7 cellular contexts compared by ENCODE assay signal in the genomic region with DNA sequence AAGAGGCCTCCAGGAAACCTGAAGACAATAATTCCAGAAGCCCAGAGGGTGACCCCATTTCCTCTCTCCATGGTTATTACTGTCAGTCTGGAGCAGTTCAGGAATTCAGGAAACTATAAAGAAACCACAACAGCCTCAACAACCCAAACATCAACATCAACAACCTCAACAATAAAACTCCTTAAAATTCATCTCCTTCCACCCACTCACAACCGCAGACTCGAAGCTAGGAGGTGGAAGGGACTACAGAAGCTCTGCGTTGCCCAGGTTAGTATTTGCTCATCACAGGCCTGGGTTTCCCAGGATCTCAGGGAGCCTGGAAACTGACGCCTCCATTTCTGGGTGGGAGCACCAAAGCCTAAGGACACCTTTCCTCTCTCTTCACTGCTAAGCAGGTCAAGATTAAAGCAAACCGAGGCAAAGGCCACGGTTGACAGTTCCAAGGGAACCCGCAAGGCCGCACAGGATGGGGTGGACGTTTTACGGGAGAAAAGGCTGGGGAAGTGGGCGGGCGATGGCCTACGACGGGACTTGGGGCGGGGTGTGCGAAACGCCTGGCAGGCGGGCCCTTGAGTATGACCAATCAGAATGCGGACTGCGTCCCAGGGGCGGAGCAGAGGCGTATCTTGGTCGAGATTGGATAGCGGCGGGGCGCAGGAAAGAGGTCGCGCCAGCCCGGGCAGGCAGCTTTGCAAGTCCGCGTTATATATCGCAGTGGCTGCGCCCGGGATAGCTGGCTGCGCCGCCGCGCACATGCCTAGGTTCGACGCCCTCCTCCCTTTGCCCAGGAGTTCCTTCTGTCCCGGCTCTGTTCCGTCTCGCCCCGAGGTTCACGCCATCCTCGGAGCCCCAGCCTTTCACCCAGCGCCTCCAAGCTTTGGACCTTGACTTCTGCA.
DNase-seq lines count a peak whose midpoint lies in the region; ATAC-seq lines count a peak whose summit lies in the region.

A gene with protein sequence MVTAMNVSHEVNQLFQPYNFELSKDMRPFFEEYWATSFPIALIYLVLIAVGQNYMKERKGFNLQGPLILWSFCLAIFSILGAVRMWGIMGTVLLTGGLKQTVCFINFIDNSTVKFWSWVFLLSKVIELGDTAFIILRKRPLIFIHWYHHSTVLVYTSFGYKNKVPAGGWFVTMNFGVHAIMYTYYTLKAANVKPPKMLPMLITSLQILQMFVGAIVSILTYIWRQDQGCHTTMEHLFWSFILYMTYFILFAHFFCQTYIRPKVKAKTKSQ (plus strand): TSS at position 654 of the 896 bp plus-strand sequence. CDS start 250 bp downstream, outside the sequence.

- ATAC-seq in GM18867 (IDR thresholded peaks at IDR 0.05; ENCODE audit: unreplicated experiment), result peak; percentile 95
- ATAC-seq in HG03103 (IDR thresholded peaks at IDR 0.05; ENCODE audit: low read depth, unreplicated experiment), result peak; percentile 91

- peak; percentile 83 for DNase-seq in NCI-H526 treated with DMSO at 0.1 percent for 48 hours (lab: John Stamatoyannopoulos, UW)
- DNase-seq in activated CD8-positive, alpha-beta memory T cell treated with anti-CD3 and anti-CD28 coated beads for 4 hours (ENCODE audit: low read depth in 2 of 2), result peak; percentile 59 to 61
- DNase-seq in effector CD8-positive, alpha-beta T cell (lab: John Stamatoyannopoulos, UW), result peak; percentile 73
- peak; percentile 92 for DNase-seq in medulla oblongata (ENCODE audit: extremely low spot score)
- DNase-seq in stimulated activated CD4-positive, alpha-beta T cell treated with anti-CD3 and anti-CD28 coated beads, TNF-alpha, amount 100 ng/mL, for 24 hours (ENCODE audit: low read depth in 3 of 3), result peak; percentile 62 to 84 (median 73)

Comparison
In these comparisons a context has a peak if more than half of its experiments do, and no peak if none do; other contexts are left out.
1. Peak in every context shown above with its lines: DNase-seq and ATAC-seq.